In genomic region chr7:103984050-103984449, GRCh38 we compare ENCODE assay signal across 26 cellular contexts. TPM values are rescaled to one million over a fixed set of nuclear protein-coding genes. Genes with fewer than 3 reads are reported as not detected.
DNase-seq lines count a peak whose midpoint lies in the region; ATAC-seq, FAIRE-seq and TF ChIP-seq lines count a peak whose summit lies in the region.
"Had no signal": no experiment of that assay in that cellular context is flagged by ENCODE, and none has a peak within 500 bp of the region (broad histone marks: within the 10 kb centered on the region; RNA-seq: fewer than 3 reads in every experiment).

No MANE protein-coding gene starts in this region.

- TF ChIP-seq POLR2A in HepG2 (IDR thresholded peaks at IDR 0.05; ENCODE audit: insufficient read depth in 1 of 2, low read depth in 2 of 2, low read length in 2 of 2) (no peak), right lobe of liver (IDR thresholded peaks at IDR 0.05) (no peak)

- POLR2A ChIA-PET in HepG2 (lab: Yijun Ruan, JAX) = no interaction called here

- WGBS in HepG2 (ENCODE audit: low lambda C conversion rate) = 87% methylated on average over 1 of the region's 1 CpG
- 82% methylated on average over 1 of the region's 1 CpG for WGBS in right lobe of liver (ENCODE audit: insufficient coverage, low coverage, low lambda C conversion rate, missing lambda C conversion rate)
- 68 to 83% methylated on average over 1 of the region's 1 CpG for WGBS in pancreas, 2 donors
- WGBS in smooth muscle cell (ENCODE audit: low lambda C conversion rate) = 90% methylated on average over 1 of the region's 1 CpG

- H2AFZ ChIP-seq in HepG2 (ENCODE audit: low read length) (no peak overlapping the region), smooth muscle cell (ENCODE audit: low read depth) (no peak overlapping the region)
- H2AFZ ChIP-seq: GM23248 had no signal

- H3K4me3 ChIP-seq in HepG2 (replicated peaks in 1 of 3; ENCODE audit: insufficient read depth in 1 of 3, low read depth in 2 of 3, low read length in 3 of 3) (peak overlapping the region in 2 of 3 experiments; percentile 5 to 6; a peak in 1 of 6 replicates), right lobe of liver (no peak overlapping the region), pancreas (no peak overlapping the region), smooth muscle cell (no peak overlapping the region)
- H3K4me3 ChIP-seq: A549; BLaER1 treated with 17β-estradiol and CSF1 and Interleukin-3, amounts not matched to agents 10 nM and 100 nM; GM12878; GM23248 had no signal

- DNase-seq in HepG2 (ENCODE audit: low spot score) (no peak), right lobe of liver (no peak), frontal cortex (ENCODE audit: low spot score in 2 of 2) (no peak), pancreas (no peak), cardiac septum (ENCODE audit: low spot score) (no peak), smooth muscle cell (lab: John Stamatoyannopoulos, UW; ENCODE audit: unreplicated experiment) (no peak), HuH-7 (ENCODE audit: low spot score) (no peak)
- DNase-seq: ACHN; AML-193; BE2C; Calu3; CD4-positive, alpha-beta T cell; COR-L47; DMS53; DND-41; GDM1; GM23248; H9 had no signal

- H3F3A ChIP-seq in smooth muscle cell (ENCODE audit: low read depth) = no peaks in the 10 kb centered on the region

- CTCF ChIA-PET in HepG2 (lab: Yijun Ruan, JAX; ENCODE audit: low intra/inter-chr PET ratio, low total read pairs) = no interaction called here

- no TSS peak for BruUV-seq in HepG2 (replicated peaks; lab: Mats Ljungman, UMichigan)

- H3K9ac ChIP-seq in HepG2 (ENCODE audit: insufficient read depth, low read depth, low read length) (no peak overlapping the region), smooth muscle cell (ENCODE audit: low read depth) (no peak overlapping the region)
- H3K9ac ChIP-seq: BLaER1 treated with 17β-estradiol and CSF1 and Interleukin-3, amounts not matched to agents 10 nM and 100 nM; GM23248 had no signal

- intact Hi-C loops in HepG2 (cut with micrococcal nuclease; ENCODE audit: unreplicated experiment) (loop anchor here (10.0 kb wide), 1 partner anchor 171 kb away; no protein-coding TSS in a partner anchor), right lobe of liver (cut with DNase I) (no loop called here), pancreas (cut with DNase I) (no loop called here), cardiac septum (cut with DNase I) (no loop called here)

- H3K36me3 ChIP-seq in HepG2 (replicated peaks in 1 of 2; ENCODE audit: control insufficient read depth in 1 of 2, insufficient read depth in 2 of 2, low read length in 2 of 2) (no peaks in the 10 kb centered on the region; a peak in 1 of 5 replicates), right lobe of liver (no peaks in the 10 kb centered on the region), pancreas (no peaks in the 10 kb centered on the region), smooth muscle cell (ENCODE audit: low read depth) (no peaks in the 10 kb centered on the region)
- H3K36me3 ChIP-seq: BLaER1 treated with 17β-estradiol and CSF1 and Interleukin-3, amounts not matched to agents 10 nM and 100 nM had no signal

- H3K27me3 ChIP-seq in HepG2 (ENCODE audit: control insufficient read depth in 1 of 2, insufficient read depth in 2 of 2, low read length in 2 of 2) (no peaks in the 10 kb centered on the region; a peak in 1 of 5 replicates), right lobe of liver (no peaks in the 10 kb centered on the region), pancreas (peaks cover 0 to 14% (median 6%) of the 10 kb centered on the region in 4 donors), smooth muscle cell (ENCODE audit: low read depth) (peaks cover 89% of the 10 kb centered on the region)
- H3K27me3 ChIP-seq: BE2C had no signal

- no peak for TF ChIP-seq EP300 in HepG2 (IDR thresholded peaks at IDR 0.05; ENCODE audit: low read depth in 2 of 2, low read length in 2 of 2)
- TF ChIP-seq EP300 in HepG2 (CRISPR knock-in tag; IDR thresholded peaks at IDR 0.05; ENCODE audit: borderline replicate concordance) = no peak

- in situ Hi-C loops in HepG2 (cut with HindIII; ENCODE audit: extremely low pct_ligation_motif_present, low pct_unique_long_range_greater_than_20kb) = no loop called here

- H4K20me1 ChIP-seq in HepG2 (ENCODE audit: insufficient read depth, low read length) (no peaks in the 10 kb centered on the region; the same call in none of the 2 replicates), smooth muscle cell (ENCODE audit: low read depth) (no peaks in the 10 kb centered on the region)
- H4K20me1 ChIP-seq: BLaER1 treated with 17β-estradiol and CSF1 and Interleukin-3, amounts not matched to agents 10 nM and 100 nM had no signal

- H3K27ac ChIP-seq in HepG2 (ENCODE audit: extremely low read length, insufficient read depth, low read length) (no peak overlapping the region), right lobe of liver (no peak overlapping the region), pancreas (no peak overlapping the region), smooth muscle cell (ENCODE audit: low read depth) (no peak overlapping the region)
- H3K27ac ChIP-seq: 22Rv1; A549; BLaER1 treated with 17β-estradiol and CSF1 and Interleukin-3, amounts not matched to agents 10 nM and 100 nM; GM23248 had no signal

- ATAC-seq in HepG2 (no peak), right lobe of liver (no peak), pancreas (no peak)
- ATAC-seq: A549, GM12878, HCT116 had no signal

- FAIRE-seq in HepG2 (lab: Jason Lieb, UNC) (no peak), frontal cortex (lab: Jason Lieb, UNC) (peak; percentile 55), pancreas (lab: Jason Lieb, UNC) (peak; percentile 13)
- FAIRE-seq: A549, GM12878, GM19239, H1 had no signal

- H3K9me3 ChIP-seq in HepG2 (ENCODE audit: low read length) = no peaks in the 10 kb centered on the region
- no peaks in the 10 kb centered on the region for H3K9me3 ChIP-seq in right lobe of liver
- no peaks in the 10 kb centered on the region for H3K9me3 ChIP-seq in pancreas
- no peaks in the 10 kb centered on the region for H3K9me3 ChIP-seq in smooth muscle cell (replicated peaks; ENCODE audit: low read depth)
- H3K9me3 ChIP-seq: A549, BE2C had no signal

- H3K4me1 ChIP-seq in HepG2 (ENCODE audit: insufficient read depth, low read length) = peaks cover 63% of the 10 kb centered on the region
- no peaks in the 10 kb centered on the region for H3K4me1 ChIP-seq in right lobe of liver
- H3K4me1 ChIP-seq in pancreas = no peaks in the 10 kb centered on the region
- H3K4me1 ChIP-seq in smooth muscle cell (ENCODE audit: low read depth) = no peaks in the 10 kb centered on the region
- H3K4me1 ChIP-seq: BE2C; BLaER1 treated with 17β-estradiol and CSF1 and Interleukin-3, amounts not matched to agents 10 nM and 100 nM had no signal

- no peak for TF ChIP-seq CTCF in HepG2 (CRISPR knock-in tag; IDR thresholded peaks at IDR 0.05)
- no peak for TF ChIP-seq CTCF in right lobe of liver (IDR thresholded peaks at IDR 0.05)
- no peak for TF ChIP-seq CTCF in pancreas (IDR thresholded peaks at IDR 0.05)
- TF ChIP-seq CTCF in smooth muscle cell (IDR thresholded peaks at IDR 0.05; ENCODE audit: borderline replicate concordance, insufficient read depth, poor library complexity, severe bottlenecking) = no peak

- peak overlapping the region; percentile 63 for H3K4me2 ChIP-seq in HepG2 (ENCODE audit: low read depth, low read length)
- H3K4me2 ChIP-seq in smooth muscle cell = no peak overlapping the region
- H3K4me2 ChIP-seq: A549; BLaER1 treated with 17β-estradiol and CSF1 and Interleukin-3, amounts not matched to agents 10 nM and 100 nM had no signal

- H3K79me2 ChIP-seq in HepG2 (ENCODE audit: insufficient read depth, low read length) = peaks cover 75% of the 10 kb centered on the region
- H3K79me2 ChIP-seq in smooth muscle cell (ENCODE audit: low read depth) = no peaks in the 10 kb centered on the region

- no peak for TF ChIP-seq RAD21 in HepG2 (CRISPR knock-in tag; IDR thresholded peaks at IDR 0.05)

TF ChIP-seq in HepG2, 621 proteins besides CTCF, POLR2A, EP300 and RAD21 (continues in another document):
- TF ChIP-seq ZBTB3 (CRISPR knock-in tag; IDR thresholded peaks at IDR 0.05; ENCODE audit: borderline replicate concordance, low read depth) (no peak), ZBTB7B (CRISPR knock-in tag; IDR thresholded peaks at IDR 0.05) (no peak), NFKBIZ (CRISPR knock-in tag; IDR thresholded peaks at IDR 0.05) (no peak), ATF5 (CRISPR knock-in tag; IDR thresholded peaks at IDR 0.05; ENCODE audit: low read depth) (no peak)

RNA-seq across cellular contexts. Expression of gene RELN, which starts 5.4 kb away (rescaled TPM):
- total RNA-seq in HepG2 (2016; rRNA removed; fragmentation: Illumina TruSeq; extraction: Trizol) = 215 and 332 TPM in 2 replicates
- 23.9 and 26.0 TPM in 2 replicates for total RNA-seq in HepG2 (2016; cell fraction: cytosol; rRNA removed; fragmentation: Illumina TruSeq; extraction: Trizol; ENCODE audit: low read depth)
- 200 and 312 TPM in 2 replicates for total RNA-seq in HepG2 (2016; cell fraction: insoluble cytoplasmic fraction; rRNA removed; fragmentation: Illumina TruSeq; extraction: Trizol)
- 56.5 and 64.5 TPM in 2 replicates for total RNA-seq in HepG2 (2016; cell fraction: membrane; rRNA removed; fragmentation: Illumina TruSeq; extraction: Trizol)
- total RNA-seq in HepG2 (2016; cell fraction: nucleus; rRNA removed; fragmentation: Illumina TruSeq; extraction: Trizol) = 458 and 519 TPM in 2 replicates
- polyA plus RNA-seq in HepG2 (2011; rRNA removed) = 286 and 315 TPM in 2 replicates
- 177 and 216 TPM in 2 replicates for polyA plus RNA-seq in HepG2 (2011; cell fraction: cytosol; rRNA removed)
- 111 and 118 TPM in 2 replicates for polyA plus RNA-seq in HepG2 (2011; cell fraction: nucleus; rRNA removed)
- 105 and 145 TPM in 2 replicates for polyA plus RNA-seq in HepG2 (2012)
- polyA plus RNA-seq in HepG2 (2016; cell fraction: cytosol; fragmentation: Illumina TruSeq; extraction: Trizol; ENCODE audit: low read depth) = 15.1 and 19.0 TPM in 2 replicates
- 197 and 206 TPM in 2 replicates for polyA plus RNA-seq in HepG2 (2016; cell fraction: insoluble cytoplasmic fraction; fragmentation: Illumina TruSeq; extraction: Trizol; ENCODE audit: low read depth)
- polyA plus RNA-seq in HepG2 (2016; cell fraction: membrane; fragmentation: Illumina TruSeq; extraction: Trizol; ENCODE audit: low read depth) = 34.3 and 38.7 TPM in 2 replicates
- 482 and 501 TPM in 2 replicates for polyA plus RNA-seq in HepG2 (2016; cell fraction: nucleus; fragmentation: Illumina TruSeq; extraction: Trizol; ENCODE audit: insufficient read depth, low read depth)
- polyA minus RNA-seq in HepG2 (2011; rRNA and poly(A)+ RNA removed; ENCODE audit: low replicate concordance) = 0.56 and 1,033 TPM in 2 replicates
- polyA minus RNA-seq in HepG2 (2011; cell fraction: cytosol; rRNA and poly(A)+ RNA removed) = 328 and 381 TPM in 2 replicates
- 302 and 328 TPM in 2 replicates for polyA minus RNA-seq in HepG2 (2011; cell fraction: nucleus; rRNA and poly(A)+ RNA removed)
- 10 to 100 TPM; 11.9 to 35.7 (median 18.9) TPM for total RNA-seq in right lobe of liver
- total RNA-seq in frontal cortex = 57.5 TPM
- 1 to 10 TPM in 2 of 6 donors, under 1 TPM in 4; 0.42 to 1.4 (median 0.89) TPM for total RNA-seq in pancreas
- under 1 TPM; 0.08 to 0.49 TPM for polyA plus RNA-seq in pancreas
- 0.57 TPM for total RNA-seq in cardiac septum
- 0.04 and 0.90 TPM in 2 replicates for total RNA-seq in smooth muscle cell
- 0.51 TPM in 1 of 2 replicates, not detected in the other for polyA plus RNA-seq in smooth muscle cell
- total RNA-seq: CD4-positive, alpha-beta T cell had no signal
- polyA plus RNA-seq: A549, CD14-positive monocyte, GM12878 had no signal

Comparison
In these comparisons a context has a peak if more than half of its experiments do, and no peak if none do; other contexts are left out.
1. H3K4me3 ChIP-seq: peak in HepG2 (2 of 3); none in right lobe of liver (0 of 3), pancreas (0 of 4) and smooth muscle cell (single experiment).